ENCODE assay signal across 8 cellular contexts in the genomic region with DNA sequence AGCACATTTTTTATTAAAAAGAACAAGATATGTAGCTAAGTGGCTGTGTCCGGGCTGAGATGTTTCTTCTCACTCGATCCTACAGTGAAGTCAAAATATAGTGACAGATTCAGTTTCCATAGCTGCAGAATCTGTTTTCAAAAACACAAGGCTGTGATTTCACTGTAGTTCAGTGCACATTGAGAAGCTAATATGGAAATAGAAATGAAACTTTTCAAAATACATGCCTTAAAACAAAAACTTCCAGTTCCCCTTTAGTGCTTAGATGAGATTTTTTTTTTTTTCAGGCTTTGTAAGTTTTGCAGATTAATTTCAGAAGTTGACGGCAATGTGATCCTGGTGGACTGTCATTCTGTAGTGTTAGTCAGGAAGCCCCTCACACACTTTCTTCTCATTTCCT. TPM values are rescaled to one million over a fixed set of nuclear protein-coding genes. Genes with fewer than 3 reads are reported as not detected.
DNase-seq lines count a peak whose midpoint lies in the region; ATAC-seq and TF ChIP-seq lines count a peak whose summit lies in the region.

No MANE protein-coding gene starts in this region.

- H3K27ac ChIP-seq in stomach: peak overlapping the region in 4 of 5 donors; percentile 62 to 70 (median 66)

- H3K27me3 ChIP-seq in stomach: no peaks in the 10 kb centered on the region

- no peak for TF ChIP-seq POLR2A in stomach (IDR thresholded peaks at IDR 0.05)

- H3K36me3 ChIP-seq in stomach: no peaks in the 10 kb centered on the region

- no peaks in the 10 kb centered on the region for H3K36me3 Mint-ChIP-seq in immature natural killer cell

- TF ChIP-seq EP300 in stomach (IDR thresholded peaks at IDR 0.05): no peak

- peaks cover 32 to 47% of the 10 kb centered on the region in 2 donors for H3K4me1 Mint-ChIP-seq in immature natural killer cell

- intact Hi-C loops in stomach (cut with DNase I; ENCODE audit: low total_unique reads): no loop called here

- H3K4me3 Mint-ChIP-seq in immature natural killer cell: no peak overlapping the region

- peak; percentile 71 for DNase-seq in EH (ENCODE audit: low read depth)
- peak; percentile 41 for DNase-seq in M059J (ENCODE audit: low read depth)
- peak; percentile 58 for DNase-seq in fibroblast of the conjunctiva (ENCODE audit: low read depth)
- DNase-seq in stomach: no peak
- DNase-seq in putamen (ENCODE audit: low spot score): no peak
- no peak for DNase-seq in GF-D8 (lab: John Stamatoyannopoulos, UW)
- no peak for DNase-seq in immature natural killer cell

- no peak overlapping the region for H3K4me3 ChIP-seq in stomach

- WGBS in stomach, 5 donors: 26 to 34% (median 32%) methylated on average over 3 of the region's 3 CpGs

- H3K27ac Mint-ChIP-seq in immature natural killer cell: peak overlapping the region in 2 of 6 donors; percentile 35 to 47

- H3K4me1 ChIP-seq in stomach: peaks cover 41 to 82% (median 59%) of the 10 kb centered on the region in 4 donors

- no peaks in the 10 kb centered on the region for H3K9me3 Mint-ChIP-seq in immature natural killer cell

- ATAC-seq in GM21529 (IDR thresholded peaks at IDR 0.05; ENCODE audit: unreplicated experiment): peak; percentile 86

- TF ChIP-seq CTCF in stomach (IDR thresholded peaks at IDR 0.05): no peak

- H3K9me3 ChIP-seq in stomach: no peaks in the 10 kb centered on the region

- peaks cover 0 to 2% (median 0%) of the 10 kb centered on the region in 3 donors for H3K27me3 Mint-ChIP-seq in immature natural killer cell (ENCODE audit: low read depth in 3 of 3)

RNA-seq across cellular contexts. Expression of gene TRAK1, which starts 23.8 kb away (rescaled TPM):
- 6.4 and 9.6 TPM in 2 replicates for total RNA-seq in M059J (2014; rRNA removed; shearing (Covaris generic))
- total RNA-seq in stomach: 100 to 1,000 TPM in 4 of 5 donors, 10 to 100 TPM in 1; 67.1 to 328 (median 107) TPM
- polyA plus RNA-seq in stomach (10 to 100 TPM; 17.2 to 33.5 (median 20.1) TPM), immature natural killer cell (1 to 10 TPM; 2.1 to 7.8 (median 4.4) TPM)

Comparison
In these comparisons a context has a peak if more than half of its experiments do, and no peak if none do; other contexts are left out.
1. DNase-seq: peak in EH (single experiment), M059J (single experiment) and fibroblast of the conjunctiva (single experiment); none in stomach (single experiment), putamen (single experiment), GF-D8 (single experiment) and immature natural killer cell (0 of 3).